In the genomic region with DNA sequence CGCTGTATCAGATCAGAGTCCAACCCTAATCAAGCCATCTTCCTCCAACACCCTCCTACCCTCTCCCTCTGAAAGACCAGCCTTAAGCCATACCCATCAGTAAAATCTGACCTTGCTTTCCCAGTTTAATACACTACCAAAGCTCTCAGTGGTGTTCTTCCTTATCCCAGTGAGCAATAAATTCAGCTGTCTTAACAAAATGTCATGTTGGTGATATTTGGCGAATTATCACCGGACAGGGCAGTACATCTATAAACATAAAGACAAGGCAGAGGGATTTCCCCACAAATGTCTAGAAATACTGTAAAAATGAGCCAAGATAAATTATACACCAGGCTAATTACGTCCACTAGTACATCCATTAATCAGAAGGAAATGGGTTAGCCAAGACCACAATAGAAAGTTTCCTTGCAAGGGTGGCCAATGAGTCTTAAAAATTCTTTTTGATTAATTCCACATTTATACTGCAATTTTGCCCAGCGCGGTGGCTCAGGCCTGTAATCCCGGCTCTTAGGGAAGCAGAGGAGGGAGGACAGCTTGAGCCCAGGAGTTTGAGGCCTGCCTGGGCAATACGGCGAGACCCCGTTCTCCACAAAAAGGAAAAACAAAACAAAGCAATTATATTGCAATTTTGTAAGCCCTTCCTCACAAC, we compare ENCODE assay signal across 1 cellular context.
TF ChIP-seq lines count a peak whose summit lies in the region.

No MANE protein-coding gene starts in this region.

TF ChIP-seq in GM12878, 131 proteins besides CTCF, POLR2A, EP300 and RAD21 (continued from another document):
- TF ChIP-seq, protein P1, sequence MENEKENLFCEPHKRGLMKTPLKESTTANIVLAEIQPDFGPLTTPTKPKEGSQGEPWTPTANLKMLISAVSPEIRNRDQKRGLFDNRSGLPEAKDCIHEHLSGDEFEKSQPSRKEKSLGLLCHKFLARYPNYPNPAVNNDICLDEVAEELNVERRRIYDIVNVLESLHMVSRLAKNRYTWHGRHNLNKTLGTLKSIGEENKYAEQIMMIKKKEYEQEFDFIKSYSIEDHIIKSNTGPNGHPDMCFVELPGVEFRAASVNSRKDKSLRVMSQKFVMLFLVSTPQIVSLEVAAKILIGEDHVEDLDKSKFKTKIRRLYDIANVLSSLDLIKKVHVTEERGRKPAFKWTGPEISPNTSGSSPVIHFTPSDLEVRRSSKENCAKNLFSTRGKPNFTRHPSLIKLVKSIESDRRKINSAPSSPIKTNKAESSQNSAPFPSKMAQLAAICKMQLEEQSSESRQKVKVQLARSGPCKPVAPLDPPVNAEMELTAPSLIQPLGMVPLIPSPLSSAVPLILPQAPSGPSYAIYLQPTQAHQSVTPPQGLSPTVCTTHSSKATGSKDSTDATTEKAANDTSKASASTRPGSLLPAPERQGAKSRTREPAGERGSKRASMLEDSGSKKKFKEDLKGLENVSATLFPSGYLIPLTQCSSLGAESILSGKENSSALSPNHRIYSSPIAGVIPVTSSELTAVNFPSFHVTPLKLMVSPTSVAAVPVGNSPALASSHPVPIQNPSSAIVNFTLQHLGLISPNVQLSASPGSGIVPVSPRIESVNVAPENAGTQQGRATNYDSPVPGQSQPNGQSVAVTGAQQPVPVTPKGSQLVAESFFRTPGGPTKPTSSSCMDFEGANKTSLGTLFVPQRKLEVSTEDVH (IDR thresholded peaks at IDR 0.05; ENCODE audit: low read depth, partially characterized antibody): no peak
- TF ChIP-seq, protein P2, sequence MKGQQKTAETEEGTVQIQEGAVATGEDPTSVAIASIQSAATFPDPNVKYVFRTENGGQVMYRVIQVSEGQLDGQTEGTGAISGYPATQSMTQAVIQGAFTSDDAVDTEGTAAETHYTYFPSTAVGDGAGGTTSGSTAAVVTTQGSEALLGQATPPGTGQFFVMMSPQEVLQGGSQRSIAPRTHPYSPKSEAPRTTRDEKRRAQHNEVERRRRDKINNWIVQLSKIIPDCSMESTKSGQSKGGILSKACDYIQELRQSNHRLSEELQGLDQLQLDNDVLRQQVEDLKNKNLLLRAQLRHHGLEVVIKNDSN (IDR thresholded peaks at IDR 0.05; ENCODE audit: borderline replicate concordance, extremely low read length, insufficient read depth, low read depth, low read length): no peak
- TF ChIP-seq ZNF207 (IDR thresholded peaks at IDR 0.05; ENCODE audit: borderline replicate concordance) (no peak), PAX5 (IDR thresholded peaks at IDR 0.05; ENCODE audit: borderline replicate concordance, low read depth, low read length) (no peak), POLR2AphosphoS2 (IDR thresholded peaks at IDR 0.05; ENCODE audit: low read depth, low read length) (no peak), TCF12 (IDR thresholded peaks at IDR 0.05; ENCODE audit: low read depth, low read length) (no peak), LARP7 (IDR thresholded peaks at IDR 0.05) (no peak), ZNF217 (IDR thresholded peaks at IDR 0.05) (no peak), SREBF1 (IDR thresholded peaks at IDR 0.05; ENCODE audit: low read length) (no peak), GATAD2B (conservative IDR thresholded peaks at IDR 0.05; ENCODE audit: low read depth) (no peak)
- TF ChIP-seq, protein P3, sequence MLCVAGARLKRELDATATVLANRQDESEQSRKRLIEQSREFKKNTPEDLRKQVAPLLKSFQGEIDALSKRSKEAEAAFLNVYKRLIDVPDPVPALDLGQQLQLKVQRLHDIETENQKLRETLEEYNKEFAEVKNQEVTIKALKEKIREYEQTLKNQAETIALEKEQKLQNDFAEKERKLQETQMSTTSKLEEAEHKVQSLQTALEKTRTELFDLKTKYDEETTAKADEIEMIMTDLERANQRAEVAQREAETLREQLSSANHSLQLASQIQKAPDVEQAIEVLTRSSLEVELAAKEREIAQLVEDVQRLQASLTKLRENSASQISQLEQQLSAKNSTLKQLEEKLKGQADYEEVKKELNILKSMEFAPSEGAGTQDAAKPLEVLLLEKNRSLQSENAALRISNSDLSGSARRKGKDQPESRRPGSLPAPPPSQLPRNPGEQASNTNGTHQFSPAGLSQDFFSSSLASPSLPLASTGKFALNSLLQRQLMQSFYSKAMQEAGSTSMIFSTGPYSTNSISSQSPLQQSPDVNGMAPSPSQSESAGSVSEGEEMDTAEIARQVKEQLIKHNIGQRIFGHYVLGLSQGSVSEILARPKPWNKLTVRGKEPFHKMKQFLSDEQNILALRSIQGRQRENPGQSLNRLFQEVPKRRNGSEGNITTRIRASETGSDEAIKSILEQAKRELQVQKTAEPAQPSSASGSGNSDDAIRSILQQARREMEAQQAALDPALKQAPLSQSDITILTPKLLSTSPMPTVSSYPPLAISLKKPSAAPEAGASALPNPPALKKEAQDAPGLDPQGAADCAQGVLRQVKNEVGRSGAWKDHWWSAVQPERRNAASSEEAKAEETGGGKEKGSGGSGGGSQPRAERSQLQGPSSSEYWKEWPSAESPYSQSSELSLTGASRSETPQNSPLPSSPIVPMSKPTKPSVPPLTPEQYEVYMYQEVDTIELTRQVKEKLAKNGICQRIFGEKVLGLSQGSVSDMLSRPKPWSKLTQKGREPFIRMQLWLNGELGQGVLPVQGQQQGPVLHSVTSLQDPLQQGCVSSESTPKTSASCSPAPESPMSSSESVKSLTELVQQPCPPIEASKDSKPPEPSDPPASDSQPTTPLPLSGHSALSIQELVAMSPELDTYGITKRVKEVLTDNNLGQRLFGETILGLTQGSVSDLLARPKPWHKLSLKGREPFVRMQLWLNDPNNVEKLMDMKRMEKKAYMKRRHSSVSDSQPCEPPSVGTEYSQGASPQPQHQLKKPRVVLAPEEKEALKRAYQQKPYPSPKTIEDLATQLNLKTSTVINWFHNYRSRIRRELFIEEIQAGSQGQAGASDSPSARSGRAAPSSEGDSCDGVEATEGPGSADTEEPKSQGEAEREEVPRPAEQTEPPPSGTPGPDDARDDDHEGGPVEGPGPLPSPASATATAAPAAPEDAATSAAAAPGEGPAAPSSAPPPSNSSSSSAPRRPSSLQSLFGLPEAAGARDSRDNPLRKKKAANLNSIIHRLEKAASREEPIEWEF (IDR thresholded peaks at IDR 0.05; ENCODE audit: insufficient replicate concordance, low read depth, low read length): no peak
- TF ChIP-seq, protein P4, sequence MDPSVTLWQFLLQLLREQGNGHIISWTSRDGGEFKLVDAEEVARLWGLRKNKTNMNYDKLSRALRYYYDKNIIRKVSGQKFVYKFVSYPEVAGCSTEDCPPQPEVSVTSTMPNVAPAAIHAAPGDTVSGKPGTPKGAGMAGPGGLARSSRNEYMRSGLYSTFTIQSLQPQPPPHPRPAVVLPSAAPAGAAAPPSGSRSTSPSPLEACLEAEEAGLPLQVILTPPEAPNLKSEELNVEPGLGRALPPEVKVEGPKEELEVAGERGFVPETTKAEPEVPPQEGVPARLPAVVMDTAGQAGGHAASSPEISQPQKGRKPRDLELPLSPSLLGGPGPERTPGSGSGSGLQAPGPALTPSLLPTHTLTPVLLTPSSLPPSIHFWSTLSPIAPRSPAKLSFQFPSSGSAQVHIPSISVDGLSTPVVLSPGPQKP (IDR thresholded peaks at IDR 0.05; ENCODE audit: low read depth, low read length): no peak
- TF ChIP-seq, protein P5, sequence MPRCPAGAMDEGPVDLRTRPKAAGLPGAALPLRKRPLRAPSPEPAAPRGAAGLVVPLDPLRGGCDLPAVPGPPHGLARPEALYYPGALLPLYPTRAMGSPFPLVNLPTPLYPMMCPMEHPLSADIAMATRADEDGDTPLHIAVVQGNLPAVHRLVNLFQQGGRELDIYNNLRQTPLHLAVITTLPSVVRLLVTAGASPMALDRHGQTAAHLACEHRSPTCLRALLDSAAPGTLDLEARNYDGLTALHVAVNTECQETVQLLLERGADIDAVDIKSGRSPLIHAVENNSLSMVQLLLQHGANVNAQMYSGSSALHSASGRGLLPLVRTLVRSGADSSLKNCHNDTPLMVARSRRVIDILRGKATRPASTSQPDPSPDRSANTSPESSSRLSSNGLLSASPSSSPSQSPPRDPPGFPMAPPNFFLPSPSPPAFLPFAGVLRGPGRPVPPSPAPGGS (IDR thresholded peaks at IDR 0.05; ENCODE audit: borderline replicate concordance, insufficient read depth, low read depth, low read length, poor library complexity, severe bottlenecking): no peak
TF ChIP-seq in GM12878: peak in this region for 0.
